31 cellular contexts compared by ENCODE assay signal in the genomic region with DNA sequence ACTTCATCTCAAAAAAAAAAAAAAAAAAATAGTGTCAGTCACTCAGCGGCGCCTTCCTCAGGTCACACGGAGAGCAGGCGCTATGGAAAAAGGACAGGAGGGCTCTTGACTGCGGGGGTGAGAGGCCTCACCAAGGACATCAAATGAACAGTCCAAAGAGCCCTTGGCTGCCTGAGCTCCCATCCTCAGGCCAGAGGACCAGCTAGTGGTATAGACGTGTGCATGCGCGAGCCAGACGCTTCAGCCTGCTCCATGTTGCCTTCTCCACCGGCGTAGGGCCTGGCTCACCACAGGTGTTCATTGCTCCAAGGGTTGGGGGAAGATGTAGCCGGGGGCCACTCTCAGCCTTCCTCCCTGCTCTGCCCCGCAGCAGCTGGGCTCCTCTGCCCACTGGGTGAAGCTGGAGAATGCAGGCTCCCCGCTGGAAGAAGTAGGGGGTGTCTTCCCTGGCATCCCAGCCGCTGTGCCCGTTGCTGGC.
DNase-seq lines count a peak whose midpoint lies in the region; TF ChIP-seq lines count a peak whose summit lies in the region.
"Had no signal": no experiment of that assay in that cellular context is flagged by ENCODE, and none has a peak within 500 bp of the region (broad histone marks: within the 10 kb centered on the region; RNA-seq: fewer than 3 reads in every experiment).

No MANE protein-coding gene starts in this region.

- no peak overlapping the region for H3K23ac ChIP-seq in trophoblast cell (ENCODE audit: low read length)

- H3K36me3 ChIP-seq in trophoblast cell (ENCODE audit: control insufficient read depth in 1 of 2, insufficient read depth in 2 of 2, low read length in 2 of 2): peaks cover 13 to 15% of the 10 kb centered on the region in 2 experiments

- intact Hi-C loops in dorsolateral prefrontal cortex (cut with DNase I): no loop called here

- no peak overlapping the region for H2AFZ ChIP-seq in trophoblast cell (ENCODE audit: insufficient read depth, low read length, poor library complexity)

- peak overlapping the region; percentile 13 for H3K4ac ChIP-seq in trophoblast cell (ENCODE audit: low read depth, low read length)

- peak overlapping the region; percentile 90 for H4K91ac ChIP-seq in trophoblast cell (ENCODE audit: low read depth, low read length)

- in situ Hi-C loops in astrocyte of the spinal cord (cut with HindIII; ENCODE audit: low sequenced_read_pairs): no loop called here

- peak overlapping the region; percentile 8 for H2BK5ac ChIP-seq in trophoblast cell (ENCODE audit: low read depth, low read length, poor library complexity)

- no peak overlapping the region for H3K4me2 ChIP-seq in trophoblast cell (ENCODE audit: low read length)
- H3K4me2 ChIP-seq: BLaER1 treated with 17β-estradiol and CSF1 and Interleukin-3, amounts not matched to agents 10 nM and 100 nM had no signal

- TF ChIP-seq CTCF in astrocyte of the spinal cord (IDR thresholded peaks at IDR 0.05; ENCODE audit: low read depth, low read length) (peak; percentile 2), dorsolateral prefrontal cortex (IDR thresholded peaks at IDR 0.05 in 54 of 56, conservative IDR thresholded peaks at IDR 0.05 in 2 of 56; ENCODE audit: low read depth in 1 of 56, partially characterized antibody in 56 of 56) (no peak)

- H4K12ac ChIP-seq in trophoblast cell (ENCODE audit: low read depth, low read length): no peak overlapping the region

- peak overlapping the region; percentile 38 for H3K14ac ChIP-seq in trophoblast cell (ENCODE audit: low read length)

- CTCF ChIA-PET in HEK293T (lab: Yijun Ruan, JAX): no interaction called here

- peaks cover 27 to 47% of the 10 kb centered on the region in 2 experiments for H3K4me1 ChIP-seq in trophoblast cell (ENCODE audit: control insufficient read depth in 1 of 2, insufficient read depth in 2 of 2, low read length in 2 of 2)

- peak overlapping the region; percentile 46 for H2BK12ac ChIP-seq in trophoblast cell (ENCODE audit: low read length)

- H3K27ac ChIP-seq in trophoblast cell (ENCODE audit: low read depth, low read length) (no peak overlapping the region), dorsolateral prefrontal cortex (no peak overlapping the region)
- H3K27ac ChIP-seq: adrenal gland, epithelial cell of prostate, RWPE1, tibial artery had no signal

- peak overlapping the region; percentile 67 for H2BK120ac ChIP-seq in trophoblast cell (ENCODE audit: insufficient read depth, low read length, poor library complexity)

- H3K79me1 ChIP-seq in trophoblast cell (ENCODE audit: low read length): peaks cover 56% of the 10 kb centered on the region

- H2AK5ac ChIP-seq in trophoblast cell (ENCODE audit: low read length): peak overlapping the region; percentile 69

- H3K79me2 ChIP-seq in trophoblast cell (ENCODE audit: control insufficient read depth, insufficient read depth, low read length, poor library complexity): peaks cover 4% of the 10 kb centered on the region

- POLR2A ChIA-PET in HEK293T (lab: Yijun Ruan, JAX): no interaction called here

- DNase-seq in COLO668 (lab: John Stamatoyannopoulos, UW; ENCODE audit: unreplicated experiment): peak; percentile 17
- DNase-seq in HEK293T (ENCODE audit: extremely low spot score): no peak
- DNase-seq in astrocyte of the spinal cord (ENCODE audit: low read depth, low spot score): no peak
- no peak for DNase-seq in trophoblast cell
- DNase-seq in NCI-H748 treated with DMSO at 0.1 percent for 48 hours (lab: John Stamatoyannopoulos, UW): no peak
- DNase-seq in T-helper 9 cell: no peak
- no peak for DNase-seq in dorsolateral prefrontal cortex
- DNase-seq: activated CD4-positive, alpha-beta T cell treated with anti-CD3 and anti-CD28 coated beads, Interleukin-2, amount 10 ng/mL, durations not matched to agents 7 days and 5 days; activated CD8-positive, alpha-beta memory T cell treated with anti-CD3 and anti-CD28 coated beads, Interleukin-2, amount 10 ng/mL, durations not matched to agents 7 days and 5 days; activated naive CD4-positive, alpha-beta T cell; activated T-cell treated with anti-CD3 and anti-CD28 coated beads, Interleukin-2, amount 50 U/mL, for 48 hours; adrenal gland; Caco-2; DMS79 treated with DMSO at 0.1 percent for 48 hours; effector CD4-positive, alpha-beta T cell; HCEC 1CT; islet precursor cell; Kasumi-1; left ventricle myocardium superior; MV-4-11; naive B cell; NCI-H146; NCI-H2171; NCI-H510A; occipital lobe; stomach; T-helper 2 cell; tibial artery had no signal

- peak overlapping the region; percentile 76 for H4K8ac ChIP-seq in trophoblast cell (ENCODE audit: low read depth, low read length)

- H3K9me3 ChIP-seq in trophoblast cell (ENCODE audit: insufficient read depth, low read depth, low read length): no peaks in the 10 kb centered on the region
- H3K9me3 ChIP-seq: adrenal gland; BLaER1 treated with 17β-estradiol and CSF1 and Interleukin-3, amounts not matched to agents 10 nM and 100 nM; Caco-2; stomach; tibial artery had no signal

- no peak overlapping the region for H3K4me3 ChIP-seq in astrocyte of the spinal cord (ENCODE audit: low read depth, low read length)
- no peak overlapping the region for H3K4me3 ChIP-seq in trophoblast cell (ENCODE audit: low read depth, low read length)
- H3K4me3 ChIP-seq in dorsolateral prefrontal cortex: no peak overlapping the region
- H3K4me3 ChIP-seq: adrenal gland; BLaER1 treated with 17β-estradiol and CSF1 and Interleukin-3, amounts not matched to agents 10 nM and 100 nM; stomach; tibial artery had no signal

- H3K27me3 ChIP-seq in trophoblast cell (ENCODE audit: insufficient read depth, low read length): no peaks in the 10 kb centered on the region
- no peaks in the 10 kb centered on the region for H3K27me3 ChIP-seq in dorsolateral prefrontal cortex
- H3K27me3 ChIP-seq: adrenal gland; BLaER1 treated with 17β-estradiol and CSF1 and Interleukin-3, amounts not matched to agents 10 nM and 100 nM; stomach; tibial artery had no signal

- no peak overlapping the region for H3K9ac ChIP-seq in trophoblast cell (ENCODE audit: low read length)

- no CpG with 5 or more reads among the region's 16 CpGs for WGBS in trophoblast cell (ENCODE audit: extremely low coverage, insufficient coverage, insufficient read length)

- peak overlapping the region; percentile 68 for H3K18ac ChIP-seq in trophoblast cell (ENCODE audit: low read length)

TF ChIP-seq in HEK293T, 16 proteins besides CTCF, POLR2A, EP300 and RAD21:
- TF ChIP-seq ELF4 (IDR thresholded peaks at IDR 0.05): no peak
- TF ChIP-seq BHLHE40 (IDR thresholded peaks at IDR 0.05; ENCODE audit: borderline replicate concordance): no peak
- peak; percentile 77 for TF ChIP-seq ZNF384 (IDR thresholded peaks at IDR 0.05)
